ENCODE assay signal across 8 cellular contexts in the genomic region with DNA sequence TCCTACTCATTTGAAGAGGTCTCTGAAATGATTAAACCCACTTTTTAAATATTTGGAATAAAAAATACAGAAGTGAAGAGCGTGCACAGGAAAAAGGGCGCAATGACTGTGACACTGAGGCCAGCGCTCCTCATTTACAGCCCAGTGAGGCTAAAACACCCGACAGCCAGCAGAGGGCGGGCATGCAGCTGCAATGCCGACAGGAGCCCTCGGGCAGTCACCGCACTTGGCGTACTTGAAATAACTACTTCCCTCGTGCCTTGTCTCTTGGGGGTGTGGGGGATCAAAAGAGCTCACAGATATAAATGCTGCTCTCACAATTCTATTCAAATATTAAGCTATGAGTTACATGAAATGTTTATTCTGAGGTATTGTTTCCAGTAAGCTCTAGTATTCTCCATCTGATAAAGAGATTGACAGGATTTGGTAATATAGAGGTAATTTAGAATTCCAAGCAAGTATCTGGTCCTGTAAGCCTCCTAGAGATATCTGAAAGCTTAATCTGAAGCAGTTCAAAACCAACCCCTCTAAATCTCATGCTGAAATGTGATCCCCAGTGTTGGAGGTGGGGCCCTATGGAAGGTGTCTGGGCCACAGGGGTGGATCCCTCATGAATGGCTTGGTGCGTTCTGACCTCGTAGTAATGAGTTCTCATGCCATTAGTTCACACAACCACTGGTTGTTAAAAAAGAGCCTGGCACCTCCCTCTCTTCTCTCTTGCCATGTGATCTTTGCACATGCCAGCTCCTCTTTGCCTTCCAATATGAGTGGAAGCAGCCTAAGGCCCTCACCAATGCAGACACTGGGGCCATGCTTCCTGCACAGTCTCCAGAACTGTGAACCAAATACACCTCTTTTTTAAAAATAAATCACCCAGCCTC.
DNase-seq lines count a peak whose midpoint lies in the region; ATAC-seq and TF ChIP-seq lines count a peak whose summit lies in the region.

No MANE protein-coding gene starts in this region.

- H3K27me3 ChIP-seq in ascending aorta = no peaks in the 10 kb centered on the region
- H3K27me3 ChIP-seq in gastrocnemius medialis = no peaks in the 10 kb centered on the region

- H3K27me3 Mint-ChIP-seq in HFFc6 (ENCODE audit: insufficient read depth) = no peaks in the 10 kb centered on the region

- peaks cover 14% of the 10 kb centered on the region for H3K4me1 Mint-ChIP-seq in HFFc6 (ENCODE audit: low read depth)

- no peak overlapping the region for H3K27ac Mint-ChIP-seq in HFFc6

- H3K36me3 Mint-ChIP-seq in HFFc6 (ENCODE audit: low read depth) = peaks cover 15% of the 10 kb centered on the region

- ATAC-seq in gastrocnemius medialis (peak; percentile 88 to 95), HG03457 (IDR thresholded peaks at IDR 0.05; ENCODE audit: unreplicated experiment) (no peak)

- no peak overlapping the region for H3K4me3 ChIP-seq in ascending aorta
- H3K4me3 ChIP-seq in gastrocnemius medialis = no peak overlapping the region

- in situ Hi-C loops in gastrocnemius medialis (cut with MboI; ENCODE audit: low sequenced_read_pairs in 4 of 4) = loop anchor here (10.0 to 25.0 kb wide), 3 partner anchors 380 to 578 kb away; no protein-coding TSS in a partner anchor

- no peaks in the 10 kb centered on the region for H3K9me3 Mint-ChIP-seq in HFFc6

- DNase-seq in Daoy (ENCODE audit: low read depth) = peak; percentile 77
- DNase-seq in HFFc6 = peak; percentile 33
- DNase-seq in NCI-H187 treated with DMSO at 0.1 percent for 48 hours (lab: John Stamatoyannopoulos, UW) = peak; percentile 21
- peak; percentile 56 for DNase-seq in T1000 (lab: John Stamatoyannopoulos, UW)
- DNase-seq in ascending aorta (ENCODE audit: low spot score in 2 of 2) = peak; percentile 27 to 89
- peak; percentile 63 for DNase-seq in hepatic stellate cell (ENCODE audit: low spot score)
- DNase-seq in gastrocnemius medialis = peak; percentile 74 to 83

- peak overlapping the region in 1 of 2 donors; percentile 3 for H3K27ac ChIP-seq in ascending aorta
- H3K27ac ChIP-seq in gastrocnemius medialis = peak overlapping the region; percentile 65 to 77 (median 74)

- intact Hi-C loops in ascending aorta (cut with DNase I) (loop anchor here (1.0 to 5.0 kb wide), 4 partner anchors 190 to 578 kb away; no protein-coding TSS in a partner anchor), gastrocnemius medialis (cut with DNase I; ENCODE audit: low total_unique reads) (loop anchor here (1.0 to 10.0 kb wide), 6 partner anchors 188 to 578 kb away; a partner anchor contains a TSS)

- H3K36me3 ChIP-seq in ascending aorta (peaks cover 9 to 50% of the 10 kb centered on the region in 2 donors), gastrocnemius medialis (peaks cover 0 to 63% of the 10 kb centered on the region in 2 donors)

- TF ChIP-seq CTCF in HFFc6 (IDR thresholded peaks at IDR 0.05) = peak; percentile 95
- TF ChIP-seq CTCF in ascending aorta (IDR thresholded peaks at IDR 0.05) = peak; percentile 83 to 90 (median 89)
- peak; percentile 90 to 96 (median 95) for TF ChIP-seq CTCF in gastrocnemius medialis (IDR thresholded peaks at IDR 0.05 in 4 of 5, conservative IDR thresholded peaks at IDR 0.05 in 1 of 5)

- H3K4me1 ChIP-seq in ascending aorta (no peaks in the 10 kb centered on the region), gastrocnemius medialis (peaks cover 8 to 15% of the 10 kb centered on the region in 2 donors)

- no peak overlapping the region for H3K4me3 Mint-ChIP-seq in HFFc6

- no peaks in the 10 kb centered on the region for H3K9me3 ChIP-seq in ascending aorta
- no peaks in the 10 kb centered on the region for H3K9me3 ChIP-seq in gastrocnemius medialis

- no peak for TF ChIP-seq POLR2A in gastrocnemius medialis (IDR thresholded peaks at IDR 0.05)

Comparison
In these comparisons a context has a peak if more than half of its experiments do, and no peak if none do; other contexts are left out.
1. DNase-seq: peak in every context shown above with its lines; median percentile 78 in gastrocnemius medialis; 77 in Daoy; 63 in hepatic stellate cell; 58 in ascending aorta; 56 in T1000; 33 in HFFc6; 21 in NCI-H187 treated with DMSO at 0.1 percent for 48 hours.